In the genomic region with DNA sequence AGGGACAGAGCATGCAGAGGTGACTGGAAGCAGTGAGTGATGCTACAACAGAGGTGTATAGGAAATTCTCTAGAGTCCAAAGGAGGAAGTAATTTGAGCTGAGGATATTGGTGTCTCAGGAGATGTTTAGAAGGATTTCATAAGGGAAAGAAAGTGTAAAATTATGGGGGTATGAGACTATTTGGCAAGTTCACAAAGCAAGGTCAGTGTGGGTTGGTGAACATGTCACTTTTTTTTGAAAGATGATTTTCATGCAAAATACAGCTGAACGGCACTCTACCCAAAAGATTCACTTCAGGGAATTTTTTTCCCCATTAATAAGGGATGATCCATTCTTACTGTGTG, we compare ENCODE assay signal across 2 cellular contexts.
A peak's percentile ranks its signal among the peaks of the same experiment; 100 is the strongest.
TF ChIP-seq lines count a peak whose summit lies in the region.

No MANE protein-coding gene starts in this region.

TF ChIP-seq in HCT116, 20 proteins besides CTCF, POLR2A, EP300 and RAD21 (continued from another document):
- no peak for TF ChIP-seq SRF (IDR thresholded peaks at IDR 0.05; ENCODE audit: low read depth)
- TF ChIP-seq TCF7L2 (IDR thresholded peaks at IDR 0.05; ENCODE audit: borderline replicate concordance, extremely low read depth, insufficient read depth, insufficient read length): no peak
- no peak for TF ChIP-seq ELF1 (IDR thresholded peaks at IDR 0.05; ENCODE audit: borderline replicate concordance, low read depth)

TF ChIP-seq in WTC11, 78 proteins besides CTCF, POLR2A, EP300 and RAD21 (continued from another document):
- TF ChIP-seq, protein P1, sequence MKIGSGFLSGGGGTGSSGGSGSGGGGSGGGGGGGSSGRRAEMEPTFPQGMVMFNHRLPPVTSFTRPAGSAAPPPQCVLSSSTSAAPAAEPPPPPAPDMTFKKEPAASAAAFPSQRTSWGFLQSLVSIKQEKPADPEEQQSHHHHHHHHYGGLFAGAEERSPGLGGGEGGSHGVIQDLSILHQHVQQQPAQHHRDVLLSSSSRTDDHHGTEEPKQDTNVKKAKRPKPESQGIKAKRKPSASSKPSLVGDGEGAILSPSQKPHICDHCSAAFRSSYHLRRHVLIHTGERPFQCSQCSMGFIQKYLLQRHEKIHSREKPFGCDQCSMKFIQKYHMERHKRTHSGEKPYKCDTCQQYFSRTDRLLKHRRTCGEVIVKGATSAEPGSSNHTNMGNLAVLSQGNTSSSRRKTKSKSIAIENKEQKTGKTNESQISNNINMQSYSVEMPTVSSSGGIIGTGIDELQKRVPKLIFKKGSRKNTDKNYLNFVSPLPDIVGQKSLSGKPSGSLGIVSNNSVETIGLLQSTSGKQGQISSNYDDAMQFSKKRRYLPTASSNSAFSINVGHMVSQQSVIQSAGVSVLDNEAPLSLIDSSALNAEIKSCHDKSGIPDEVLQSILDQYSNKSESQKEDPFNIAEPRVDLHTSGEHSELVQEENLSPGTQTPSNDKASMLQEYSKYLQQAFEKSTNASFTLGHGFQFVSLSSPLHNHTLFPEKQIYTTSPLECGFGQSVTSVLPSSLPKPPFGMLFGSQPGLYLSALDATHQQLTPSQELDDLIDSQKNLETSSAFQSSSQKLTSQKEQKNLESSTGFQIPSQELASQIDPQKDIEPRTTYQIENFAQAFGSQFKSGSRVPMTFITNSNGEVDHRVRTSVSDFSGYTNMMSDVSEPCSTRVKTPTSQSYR (CRISPR knock-in tag; IDR thresholded peaks at IDR 0.05): no peak
- TF ChIP-seq ZNF263 (CRISPR knock-in tag; IDR thresholded peaks at IDR 0.05; ENCODE audit: low read depth): no peak
- peak; percentile 63; the same call in 1 of the 2 replicates for TF ChIP-seq EMX1 (CRISPR knock-in tag; IDR thresholded peaks at IDR 0.05)
- 0 out of 2 replicates have a peak, but pooled peaks have one; percentile 25 for TF ChIP-seq ZNF671 (CRISPR knock-in tag; IDR thresholded peaks at IDR 0.05)
- no peak for TF ChIP-seq FOXJ3 (CRISPR knock-in tag; IDR thresholded peaks at IDR 0.05; ENCODE audit: borderline replicate concordance)
- no peak for TF ChIP-seq E2F5 (CRISPR knock-in tag; IDR thresholded peaks at IDR 0.05)
- no peak for TF ChIP-seq IRF2 (CRISPR knock-in tag; IDR thresholded peaks at IDR 0.05; ENCODE audit: borderline replicate concordance, low read depth)
- TF ChIP-seq ZNF219 (CRISPR knock-in tag; IDR thresholded peaks at IDR 0.05; ENCODE audit: borderline replicate concordance): no peak
- no peak for TF ChIP-seq ZNF232 (CRISPR knock-in tag; IDR thresholded peaks at IDR 0.05)
